12 cellular contexts compared by ENCODE assay signal in the genomic region with DNA sequence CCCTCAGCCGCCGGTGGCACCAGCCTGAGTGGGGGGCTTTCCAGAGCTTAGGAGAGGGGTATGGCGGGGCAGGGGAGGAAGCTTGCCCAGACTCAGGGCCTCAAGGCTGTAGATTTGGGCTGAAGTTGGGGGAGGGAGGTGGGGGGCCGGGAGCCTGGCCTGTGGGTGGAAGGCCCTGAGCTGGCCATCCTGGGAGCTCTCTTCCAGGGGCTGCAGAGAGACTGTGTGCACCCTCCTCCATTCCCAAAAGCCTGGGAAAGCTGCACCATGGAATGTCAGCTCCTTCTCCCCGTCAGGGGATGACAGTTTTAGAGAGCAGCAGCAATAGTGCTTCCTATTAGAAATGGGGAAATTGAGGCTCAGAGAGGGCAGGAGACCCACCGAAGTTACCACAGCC. TPM values are rescaled to one million over a fixed set of nuclear protein-coding genes. Genes with fewer than 3 reads are reported as not detected.
DNase-seq lines count a peak whose midpoint lies in the region; ATAC-seq, FAIRE-seq and TF ChIP-seq lines count a peak whose summit lies in the region.
"Had no signal": no experiment of that assay in that cellular context is flagged by ENCODE, and none has a peak within 500 bp of the region (broad histone marks: within the 10 kb centered on the region; RNA-seq: fewer than 3 reads in every experiment).

No MANE protein-coding gene starts in this region.

- no peaks in the 10 kb centered on the region for H3K36me3 ChIP-seq in CD8-positive, alpha-beta T cell (ENCODE audit: insufficient read depth, low read length)
- H3K36me3 ChIP-seq in NT2/D1 (ENCODE audit: insufficient read depth, insufficient read length, low read length) = no peaks in the 10 kb centered on the region
- no peaks in the 10 kb centered on the region for H3K36me3 ChIP-seq in endothelial cell of umbilical vein (ENCODE audit: control insufficient read depth in 2 of 2, extremely low read depth in 1 of 2, insufficient read depth in 2 of 2, low read length in 2 of 2)
- H3K36me3 ChIP-seq in parathyroid adenoma (ENCODE audit: control insufficient read depth, insufficient read depth, low read length) = no peaks in the 10 kb centered on the region
- no peaks in the 10 kb centered on the region for H3K36me3 ChIP-seq in transverse colon
- H3K36me3 ChIP-seq: gastroesophageal sphincter, HAP-1 had no signal

- H4K20me1 ChIP-seq in endothelial cell of umbilical vein (replicated peaks; ENCODE audit: control insufficient read depth, extremely low read depth, insufficient read depth, low read length) = no peaks in the 10 kb centered on the region

- peaks cover 24% of the 10 kb centered on the region for H3K27me3 Mint-ChIP-seq in CD8-positive, alpha-beta T cell (ENCODE audit: low read depth)

- H3K27ac Mint-ChIP-seq in CD8-positive, alpha-beta T cell = no peak overlapping the region

- in situ Hi-C loops in transverse colon (cut with MboI; ENCODE audit: low pct_ligation_motif_present in 1 of 4, low pct_unique_long_range_greater_than_20kb in 1 of 4, low sequenced_read_pairs in 3 of 4) = loop anchor here in 1 of 4 donors (25.0 kb wide), 1 partner anchor 312 kb away; no protein-coding TSS in a partner anchor

- BruUV-seq in endothelial cell of umbilical vein (replicated peaks; lab: Mats Ljungman, UMichigan) = no TSS peak

- H3K79me2 ChIP-seq in endothelial cell of umbilical vein (ENCODE audit: control insufficient read depth, insufficient read depth, low read length) (no peaks in the 10 kb centered on the region), parathyroid adenoma (peaks cover 13% of the 10 kb centered on the region)

- intact Hi-C loops in CD8-positive, alpha-beta T cell (cut with DNase I, micrococcal nuclease) = no loop called here
- intact Hi-C loops in endothelial cell of umbilical vein (cut with micrococcal nuclease) = loop anchor here (5.0 kb wide), 1 partner anchor 42 kb away; no protein-coding TSS in a partner anchor
- intact Hi-C loops in transverse colon (cut with DNase I; ENCODE audit: low total_unique reads) = no loop called here

- no peak for ATAC-seq in CD8-positive, alpha-beta T cell
- ATAC-seq in GM21717 (IDR thresholded peaks at IDR 0.05; ENCODE audit: unreplicated experiment) = no peak
- ATAC-seq: gastroesophageal sphincter had no signal

- TF ChIP-seq EP300 in transverse colon (IDR thresholded peaks at IDR 0.05; ENCODE audit: low read depth) = no peak

- peaks cover 18% of the 10 kb centered on the region for H3K27me3 ChIP-seq in CD8-positive, alpha-beta T cell (ENCODE audit: insufficient read depth, low read length)
- H3K27me3 ChIP-seq in NT2/D1 (ENCODE audit: insufficient read depth, insufficient read length) (peaks cover 44% of the 10 kb centered on the region), endothelial cell of umbilical vein (ENCODE audit: control insufficient read depth in 2 of 2, insufficient read depth in 2 of 2, low read length in 2 of 2) (peaks cover 20 to 21% of the 10 kb centered on the region in 2 experiments), parathyroid adenoma (ENCODE audit: control insufficient read depth, insufficient read depth, low read length) (no peaks in the 10 kb centered on the region), transverse colon (peaks cover 38% of the 10 kb centered on the region)

- H3K4me3 Mint-ChIP-seq in CD8-positive, alpha-beta T cell = peak overlapping the region; percentile 80

- dilution Hi-C loops in endothelial cell of umbilical vein (cut with MboI; ENCODE audit: extremely low pct_ligation_motif_present, low sequenced_read_pairs) = no loop called here

- no peaks in the 10 kb centered on the region for H3K9me1 ChIP-seq in endothelial cell of umbilical vein (replicated peaks; ENCODE audit: control insufficient read depth, extremely low read depth, insufficient read depth, low read length)

- no peak for DNase-seq in CD8-positive, alpha-beta T cell
- DNase-seq in NT2/D1 (ENCODE audit: low read depth, low spot score) = no peak
- DNase-seq in endothelial cell of umbilical vein (ENCODE audit: low read depth, low spot score) = no peak
- DNase-seq in NCI-H1417 treated with DMSO at 0.1 percent for 48 hours (lab: John Stamatoyannopoulos, UW) = no peak
- no peak for DNase-seq in transverse colon
- no peak for DNase-seq in SIG-M5 (lab: John Stamatoyannopoulos, UW)
- DNase-seq: NCI-H2171 had no signal

- H3K4me1 Mint-ChIP-seq in CD8-positive, alpha-beta T cell (ENCODE audit: low read depth) = peaks cover 26% of the 10 kb centered on the region

- H3K36me3 Mint-ChIP-seq in CD8-positive, alpha-beta T cell = no peaks in the 10 kb centered on the region

- no peak overlapping the region for H2AFZ ChIP-seq in endothelial cell of umbilical vein (ENCODE audit: low read depth, low read length)
- H2AFZ ChIP-seq in parathyroid adenoma = no peak overlapping the region

- FAIRE-seq in endothelial cell of umbilical vein (lab: Jason Lieb, UNC) = no peak

- TF ChIP-seq POLR2A in endothelial cell of umbilical vein (IDR thresholded peaks at IDR 0.05; ENCODE audit: low read depth, low read length) (no peak), transverse colon (IDR thresholded peaks at IDR 0.05) (no peak)

- WGBS in transverse colon (ENCODE audit: low coverage in 1 of 2), 2 donors = 35% methylated on average over 6 of the region's 6 CpGs; no CpG with 5 or more reads in 1 of the 2 donors

- CTCF ChIA-PET in CD8-positive, alpha-beta T cell (lab: Charles Lee) = interaction anchor here (1.2 to 1.4 kb wide), 2 partner anchors 30 to 48 kb away, joined by 3 to 4 read pairs; no protein-coding TSS in a partner anchor
- CTCF ChIA-PET in endothelial cell of umbilical vein (lab: Charles Lee) = interaction anchor here (0.6 to 1.0 kb wide), 3 partner anchors 9 to 60 kb away, joined by 3 read pairs; no protein-coding TSS in a partner anchor

- H3K9me3 Mint-ChIP-seq in CD8-positive, alpha-beta T cell = peaks cover under 1% of the 10 kb centered on the region

- peaks cover 30% of the 10 kb centered on the region for H3K4me1 ChIP-seq in CD8-positive, alpha-beta T cell (ENCODE audit: insufficient read depth, low read length)
- H3K4me1 ChIP-seq in NT2/D1 (ENCODE audit: insufficient read depth, insufficient read length) (peaks cover 36% of the 10 kb centered on the region), endothelial cell of umbilical vein (ENCODE audit: control insufficient read depth, extremely low read depth, insufficient read depth, low read length) (peaks cover 6% of the 10 kb centered on the region), parathyroid adenoma (peaks cover 23% of the 10 kb centered on the region), transverse colon (peaks cover 7 to 20% (median 16%) of the 10 kb centered on the region in 4 donors)

- peak overlapping the region; percentile 79 for H3K9ac ChIP-seq in NT2/D1 (ENCODE audit: insufficient read length, low read depth)
- no peak overlapping the region for H3K9ac ChIP-seq in endothelial cell of umbilical vein (replicated peaks; ENCODE audit: extremely low read depth, insufficient read depth, low read length)
- peak overlapping the region; percentile 53 for H3K9ac ChIP-seq in parathyroid adenoma

- H3K4me3 ChIP-seq in CD8-positive, alpha-beta T cell (ENCODE audit: low read depth, low read length) = peak overlapping the region; percentile 37
- H3K4me3 ChIP-seq in NT2/D1 (ENCODE audit: insufficient read length, low read depth) (peak overlapping the region; percentile 53), endothelial cell of umbilical vein (replicated peaks in 1 of 3; ENCODE audit: insufficient read depth in 1 of 3, low read depth in 1 of 3, low read length in 3 of 3) (no peak overlapping the region), parathyroid adenoma (ENCODE audit: low read depth, low read length) (peak overlapping the region; percentile 71), transverse colon (peak overlapping the region in 1 of 4 donors; percentile 47)
- H3K4me3 ChIP-seq: HAP-1 had no signal

- POLR2A ChIA-PET in CD8-positive, alpha-beta T cell (lab: Charles Lee) = no interaction called here
- POLR2A ChIA-PET in endothelial cell of umbilical vein (lab: Charles Lee) = no interaction called here

- TF ChIP-seq CTCF in CD8-positive, alpha-beta T cell (IDR thresholded peaks at IDR 0.05) = no peak
- TF ChIP-seq CTCF in endothelial cell of umbilical vein (IDR thresholded peaks at IDR 0.05; ENCODE audit: extremely low read depth in 1 of 2, insufficient read depth in 1 of 2, low read depth in 1 of 2, low read length in 2 of 2) (no peak), parathyroid adenoma (IDR thresholded peaks at IDR 0.05) (no peak), transverse colon (IDR thresholded peaks at IDR 0.05) (no peak)

- H3K9me3 ChIP-seq in CD8-positive, alpha-beta T cell (ENCODE audit: low read length) = no peaks in the 10 kb centered on the region
- H3K9me3 ChIP-seq in NT2/D1 (ENCODE audit: insufficient read depth, low read length) (no peaks in the 10 kb centered on the region), endothelial cell of umbilical vein (replicated peaks; ENCODE audit: control insufficient read depth, insufficient read depth, low read length) (no peaks in the 10 kb centered on the region), parathyroid adenoma (ENCODE audit: control insufficient read depth, low read length) (no peaks in the 10 kb centered on the region), transverse colon (no peaks in the 10 kb centered on the region)
- H3K9me3 ChIP-seq: gastroesophageal sphincter, HAP-1 had no signal

- no peak overlapping the region for H3K27ac ChIP-seq in CD8-positive, alpha-beta T cell (ENCODE audit: low read depth, low read length)
- H3K27ac ChIP-seq in endothelial cell of umbilical vein (ENCODE audit: insufficient read depth, low read depth, low read length) (no peak overlapping the region), parathyroid adenoma (peak overlapping the region; percentile 96), transverse colon (no peak overlapping the region)
- H3K27ac ChIP-seq: gastroesophageal sphincter, SK-N-MC had no signal

- H3K4me2 ChIP-seq in endothelial cell of umbilical vein (ENCODE audit: insufficient read depth, low read length) (no peak overlapping the region), parathyroid adenoma (ENCODE audit: low read length) (peak overlapping the region; percentile 87)

RNA-seq across cellular contexts. Expression of gene SYT12, which starts 1.0 kb away (rescaled TPM):
- not detected for total RNA-seq in CD8-positive, alpha-beta T cell
- total RNA-seq in endothelial cell of umbilical vein (not detected in 2 replicates), transverse colon (not detected)
- not detected in 2 replicates for polyA plus RNA-seq in endothelial cell of umbilical vein
- polyA plus RNA-seq in endothelial cell of umbilical vein (2011; cell fraction: cytosol; rRNA removed) = not detected in 2 replicates
- polyA plus RNA-seq in endothelial cell of umbilical vein (2011; cell fraction: nucleus; rRNA removed) = not detected in 2 replicates
- not detected in 2 replicates for polyA plus RNA-seq in endothelial cell of umbilical vein (2012)
- polyA minus RNA-seq in endothelial cell of umbilical vein = not detected in 2 replicates
- polyA minus RNA-seq in endothelial cell of umbilical vein (2011; cell fraction: cytosol; rRNA and poly(A)+ RNA removed) = 16.8 TPM
- polyA minus RNA-seq in endothelial cell of umbilical vein (2011; cell fraction: nucleus; rRNA and poly(A)+ RNA removed) = not detected in 2 replicates

RNA-seq across cellular contexts. Expression of gene RHOD, which starts 32.7 kb away (rescaled TPM):
- total RNA-seq in CD8-positive, alpha-beta T cell = under 1 TPM in 1 of 2 experiments, not detected in 1; 0.62 TPM
- total RNA-seq in endothelial cell of umbilical vein (10.5 and 10.6 TPM in 2 replicates), transverse colon (10 to 100 TPM in 1 of 4 donors, 1 to 10 TPM in 3; 1.2 to 54.6 (median 5.8) TPM)
- polyA plus RNA-seq in endothelial cell of umbilical vein = 17.9 and 26.0 TPM in 2 replicates
- 7.9 and 13.0 TPM in 2 replicates for polyA plus RNA-seq in endothelial cell of umbilical vein (2011; cell fraction: cytosol; rRNA removed)
- polyA plus RNA-seq in endothelial cell of umbilical vein (2011; cell fraction: nucleus; rRNA removed) = 3.2 and 4.0 TPM in 2 replicates
- 8.9 and 19.2 TPM in 2 replicates for polyA plus RNA-seq in endothelial cell of umbilical vein (2012)
- 5.2 and 5.9 TPM in 2 replicates for polyA minus RNA-seq in endothelial cell of umbilical vein
- 21.8 TPM for polyA minus RNA-seq in endothelial cell of umbilical vein (2011; cell fraction: cytosol; rRNA and poly(A)+ RNA removed)
- 1.1 and 2.9 TPM in 2 replicates for polyA minus RNA-seq in endothelial cell of umbilical vein (2011; cell fraction: nucleus; rRNA and poly(A)+ RNA removed)

RNA-seq across cellular contexts. Expression of gene C11orf86, which starts 48.9 kb away (rescaled TPM):
- not detected for total RNA-seq in CD8-positive, alpha-beta T cell
- total RNA-seq in endothelial cell of umbilical vein (not detected in 2 replicates), transverse colon (10 to 100 TPM in 3 of 4 donors, not detected in 1; 21.0 to 88.3 (median 56.1) TPM)
- not detected in 2 replicates for polyA plus RNA-seq in endothelial cell of umbilical vein
- polyA plus RNA-seq in endothelial cell of umbilical vein (2011; cell fraction: cytosol; rRNA removed) = not detected in 2 replicates
- not detected in 2 replicates for polyA plus RNA-seq in endothelial cell of umbilical vein (2011; cell fraction: nucleus; rRNA removed)
- polyA plus RNA-seq in endothelial cell of umbilical vein (2012) = not detected in 2 replicates
- polyA minus RNA-seq in endothelial cell of umbilical vein = not detected in 2 replicates
- 14.4 TPM for polyA minus RNA-seq in endothelial cell of umbilical vein (2011; cell fraction: cytosol; rRNA and poly(A)+ RNA removed)
- 0.38 TPM in 1 of 2 replicates, not detected in the other for polyA minus RNA-seq in endothelial cell of umbilical vein (2011; cell fraction: nucleus; rRNA and poly(A)+ RNA removed)
- total RNA-seq: gastroesophageal sphincter had no signal

Comparison
In these comparisons a context has a peak if more than half of its experiments do, and no peak if none do; other contexts are left out.
1. H3K4me3 ChIP-seq: peak in CD8-positive, alpha-beta T cell (single experiment), NT2/D1 (single experiment) and parathyroid adenoma (single experiment); none in endothelial cell of umbilical vein (0 of 3).